ENCODE assay signal across 1 cellular context in genomic region chr11:19228956-19229355, GRCh38.
TF ChIP-seq lines count a peak whose summit lies in the region.

No MANE protein-coding gene starts in this region.

TF ChIP-seq in GM12878, 131 proteins besides CTCF, POLR2A, EP300 and RAD21:
- no peak for TF ChIP-seq BACH1 (IDR thresholded peaks at IDR 0.05; ENCODE audit: borderline replicate concordance)
- TF ChIP-seq EED (IDR thresholded peaks at IDR 0.05; ENCODE audit: low read depth), result no peak
- TF ChIP-seq IKZF2 (IDR thresholded peaks at IDR 0.05), result no peak
- TF ChIP-seq POU2F2 (IDR thresholded peaks at IDR 0.05; ENCODE audit: borderline replicate concordance, low read depth, low read length), result no peak
- no peak for TF ChIP-seq ZNF24 (IDR thresholded peaks at IDR 0.05)
- TF ChIP-seq ZBTB11 (CRISPR knock-in tag; IDR thresholded peaks at IDR 0.05), result no peak
- TF ChIP-seq KDM1A (IDR thresholded peaks at IDR 0.05; ENCODE audit: borderline replicate concordance), result no peak
- TF ChIP-seq E2F4 (IDR thresholded peaks at IDR 0.05; ENCODE audit: low read depth, low read length), result no peak
- TF ChIP-seq ATF3 (IDR thresholded peaks at IDR 0.05; ENCODE audit: borderline replicate concordance, extremely low read depth, low read depth, low read length), result no peak
- no peak for TF ChIP-seq ELK1 (IDR thresholded peaks at IDR 0.05; ENCODE audit: low read depth, low read length)
- TF ChIP-seq RAD51 (IDR thresholded peaks at IDR 0.05), result no peak
- no peak for TF ChIP-seq FOXM1 (IDR thresholded peaks at IDR 0.05; ENCODE audit: low read depth, low read length)
- TF ChIP-seq NR2C2 (IDR thresholded peaks at IDR 0.05; ENCODE audit: borderline replicate concordance, control insufficient read depth, insufficient read length, low read depth), result no peak
- TF ChIP-seq ZNF622 (IDR thresholded peaks at IDR 0.05), result no peak
- TF ChIP-seq PKNOX1 (IDR thresholded peaks at IDR 0.05), result no peak
- TF ChIP-seq CEBPB (IDR thresholded peaks at IDR 0.05; ENCODE audit: borderline replicate concordance in 1 of 2, low read depth in 2 of 2, low read length in 2 of 2), result no peak
- TF ChIP-seq CBX5 (IDR thresholded peaks at IDR 0.05; ENCODE audit: low read depth), result no peak
- no peak for TF ChIP-seq TARDBP (IDR thresholded peaks at IDR 0.05; ENCODE audit: borderline replicate concordance)
- no peak for TF ChIP-seq CHD4 (IDR thresholded peaks at IDR 0.05)
- no peak for TF ChIP-seq JUNB (IDR thresholded peaks at IDR 0.05)
